21 cellular contexts compared by ENCODE assay signal in genomic region chr14:105150368-105151111, GRCh38.
"Had no signal": no experiment of that assay in that cellular context is flagged by ENCODE, and none has a peak within 500 bp of the region (broad histone marks: within the 10 kb centered on the region; RNA-seq: fewer than 3 reads in every experiment).

No MANE protein-coding gene starts in this region.

- H3K27ac Mint-ChIP-seq: activated CD4-positive, alpha-beta T cell treated with anti-CD3 and anti-CD28 coated beads, Interleukin-2, amount 10 ng/mL, durations not matched to agents 7 days and 5 days; activated naive CD4-positive, alpha-beta T cell treated with anti-CD3 and anti-CD28 coated beads, Interleukin-2, amount 50 U/mL, for 72 hours; activated T-cell treated with anti-CD3 and anti-CD28 coated beads, Interleukin-2, amount 50 U/mL, for 72 hours; stimulated activated memory B cell treated with anti-CD40 and anti-IgM and Interleukin-4, amounts not matched to agents 10 μg/mL and 1 μg/mL and 100 μg/mL, for 72 hours; T-helper 1 cell treated with Interleukin-12 subunit alpha and Interleukin-12 subunit beta and Interleukin-4 antibody, amounts not matched to agents 30 μg/mL and 1 μg/mL, for 36 hours had no signal

- H3K4me1 ChIP-seq: foreskin keratinocyte, right lobe of liver had no signal

- FAIRE-seq: colon, islet of Langerhans, small intestine had no signal

- H3K4me3 Mint-ChIP-seq: activated CD4-positive, alpha-beta T cell treated with anti-CD3 and anti-CD28 coated beads, Interleukin-2, amount 10 ng/mL, durations not matched to agents 7 days and 5 days; activated T-cell treated with anti-CD3 and anti-CD28 coated beads, Interleukin-2, amount 50 U/mL, for 72 hours; stimulated activated memory B cell treated with anti-CD40 and anti-IgM and Interleukin-4, amounts not matched to agents 10 μg/mL and 1 μg/mL and 100 μg/mL, for 72 hours; T-helper 1 cell treated with Interleukin-12 subunit alpha and Interleukin-12 subunit beta and Interleukin-4 antibody, amounts not matched to agents 30 μg/mL and 1 μg/mL, for 36 hours had no signal

- H3K36me3 ChIP-seq: cardiac muscle cell, right lobe of liver, thoracic aorta had no signal

- H3K36me3 Mint-ChIP-seq: activated naive CD4-positive, alpha-beta T cell treated with anti-CD3 and anti-CD28 coated beads, Interleukin-2, amount 50 U/mL, for 72 hours; stimulated activated memory B cell treated with anti-CD40 and anti-IgM and Interleukin-4, amounts not matched to agents 10 μg/mL and 1 μg/mL and 100 μg/mL, for 72 hours had no signal

- ATAC-seq: activated naive CD4-positive, alpha-beta T cell treated with anti-CD3 and anti-CD28 coated beads, Interleukin-2, amount 50 U/mL, for 72 hours; activated T-cell treated with anti-CD3 and anti-CD28 coated beads, Interleukin-2, amount 50 U/mL, for 72 hours; foreskin keratinocyte; left lobe of liver; psoas muscle; right lobe of liver; stimulated activated memory B cell treated with anti-CD40 and anti-IgM and Interleukin-4, amounts not matched to agents 10 μg/mL and 1 μg/mL and 100 μg/mL, for 72 hours had no signal

- H3K4me1 Mint-ChIP-seq: activated CD4-positive, alpha-beta T cell treated with anti-CD3 and anti-CD28 coated beads, Interleukin-2, amount 10 ng/mL, durations not matched to agents 7 days and 5 days; stimulated activated memory B cell treated with anti-CD40 and anti-IgM and Interleukin-4, amounts not matched to agents 10 μg/mL and 1 μg/mL and 100 μg/mL, for 72 hours had no signal

- H3K9me3 Mint-ChIP-seq: activated CD4-positive, alpha-beta T cell treated with anti-CD3 and anti-CD28 coated beads, Interleukin-2, amount 10 ng/mL, durations not matched to agents 7 days and 5 days; activated naive CD4-positive, alpha-beta T cell treated with anti-CD3 and anti-CD28 coated beads, Interleukin-2, amount 50 U/mL, for 72 hours; activated T-cell treated with anti-CD3 and anti-CD28 coated beads, Interleukin-2, amount 50 U/mL, for 72 hours; stimulated activated memory B cell treated with anti-CD40 and anti-IgM and Interleukin-4, amounts not matched to agents 10 μg/mL and 1 μg/mL and 100 μg/mL, for 72 hours; T-helper 1 cell treated with Interleukin-12 subunit alpha and Interleukin-12 subunit beta and Interleukin-4 antibody, amounts not matched to agents 30 μg/mL and 1 μg/mL, for 36 hours had no signal

- H3K4me3 ChIP-seq: cardiac muscle cell, dorsolateral prefrontal cortex, psoas muscle, right lobe of liver, thoracic aorta had no signal

- H3K9me3 ChIP-seq: psoas muscle, right lobe of liver, thoracic aorta had no signal

- H3K27me3 ChIP-seq: cardiac muscle cell, dorsolateral prefrontal cortex, foreskin keratinocyte, right lobe of liver had no signal

- H3K27ac ChIP-seq: cardiac muscle cell, dorsolateral prefrontal cortex, foreskin keratinocyte, psoas muscle, right lobe of liver, thoracic aorta had no signal

- H3K27me3 Mint-ChIP-seq: activated CD4-positive, alpha-beta T cell treated with anti-CD3 and anti-CD28 coated beads, Interleukin-2, amount 10 ng/mL, durations not matched to agents 7 days and 5 days had no signal

- DNase-seq: activated CD4-positive, alpha-beta T cell treated with anti-CD3 and anti-CD28 coated beads, Interleukin-2, amount 10 ng/mL, durations not matched to agents 7 days and 5 days; activated CD8-positive, alpha-beta memory T cell treated with anti-CD3 and anti-CD28 coated beads for 24 hours; activated CD8-positive, alpha-beta memory T cell treated with anti-CD3 and anti-CD28 coated beads, Interleukin-2, amount 50 U/mL, for 48 hours; activated effector memory CD4-positive, alpha-beta T cell treated with anti-CD3 and anti-CD28 coated beads, Interleukin-2, amount 50 U/mL, for 16 hours; activated T-cell treated with anti-CD3 and anti-CD28 coated beads, Interleukin-2, amount 50 U/mL, for 72 hours; amniotic stem cell; dorsolateral prefrontal cortex; foreskin keratinocyte; hippocampal formation; small intestine; stimulated activated CD4-positive, alpha-beta T cell treated with anti-CD3 and anti-CD28 coated beads, Interleukin-4, amount 100 ng/mL, for 4 hours had no signal
